21 cellular contexts compared by ENCODE assay signal in genomic region chr6:24391208-24391607, GRCh38. TPM values are rescaled to one million over a fixed set of nuclear protein-coding genes. Genes with fewer than 3 reads are reported as not detected.
"Had no signal": no experiment of that assay in that cellular context is flagged by ENCODE, and none has a peak within 500 bp of the region (broad histone marks: within the 10 kb centered on the region; RNA-seq: fewer than 3 reads in every experiment).

No MANE protein-coding gene starts in this region.

- H3K27ac Mint-ChIP-seq: T-helper 17 cell had no signal

- H3K27ac ChIP-seq: RWPE1 had no signal

- H3K4me3 Mint-ChIP-seq: T-helper 17 cell had no signal

- H3K36me3 ChIP-seq: MG63 had no signal

- H3K9me3 ChIP-seq: MG63 had no signal

- DNase-seq: IMR-90, KG1, MG63, NCI-H1092, NCI-H1105 treated with DMSO at 0.1 percent for 48 hours, NCI-H1417 treated with DMSO at 0.1 percent for 48 hours, NCI-H146, NCI-H1694 treated with DMSO at 0.1 percent for 48 hours, NCI-H1930, NCI-H2081, NCI-H2107, NCI-H2227 treated with DMSO at 0.1 percent for 48 hours, NCI-H524 treated with DMSO at 0.1 percent for 48 hours, NCI-H69, NCI-H774, SHP77, T-helper 1 cell, T-helper 17 cell had no signal

- ATAC-seq: HepG2, T-helper 17 cell had no signal

- H3K4me3 ChIP-seq: MG63 had no signal

- H3K27me3 ChIP-seq: MG63 had no signal

RNA-seq across cellular contexts. Expression of gene DCDC2, which starts 33.3 kb away (rescaled TPM):
- total RNA-seq: IMR-90, LHCN-M2 had no signal
- polyA plus RNA-seq: IMR-90 had no signal
